23 cellular contexts compared by ENCODE assay signal in the genomic region with DNA sequence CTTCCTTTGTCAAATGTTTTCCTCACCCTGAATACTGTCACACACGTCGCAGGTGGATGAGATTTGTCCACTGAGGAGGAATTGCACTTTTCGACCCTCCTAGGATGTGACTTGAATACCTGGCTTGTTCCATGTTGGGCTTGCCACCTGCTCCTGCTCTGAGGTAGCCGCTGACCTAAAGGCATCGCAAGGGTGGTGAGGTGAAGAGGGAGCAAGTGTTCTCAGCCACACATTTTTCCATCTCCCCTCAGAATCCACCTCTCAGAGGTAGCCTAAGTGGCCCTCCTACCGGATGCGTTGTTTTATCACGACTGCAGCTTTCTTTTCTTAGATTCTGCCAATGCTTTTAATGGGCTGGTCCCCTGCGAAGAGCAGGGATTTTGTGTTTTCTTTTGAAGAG.
DNase-seq lines count a peak whose midpoint lies in the region; ATAC-seq lines count a peak whose summit lies in the region.
"Had no signal": no experiment of that assay in that cellular context is flagged by ENCODE, and none has a peak within 500 bp of the region (broad histone marks: within the 10 kb centered on the region; RNA-seq: fewer than 3 reads in every experiment).

No MANE protein-coding gene starts in this region.

- H3K36me3 ChIP-seq in Karpas-422 (ENCODE audit: insufficient read depth, low read length): no peaks in the 10 kb centered on the region
- H3K36me3 ChIP-seq: adrenal gland, brain microvascular endothelial cell, gastrocnemius medialis, transverse colon had no signal

- DNase-seq in NCI-H1092 treated with DMSO at 0.1 percent for 48 hours (lab: John Stamatoyannopoulos, UW): peak; percentile 25
- no peak for DNase-seq in NCI-H1092 (lab: John Stamatoyannopoulos, UW)
- DNase-seq in Karpas-422: no peak
- peak; percentile 65 for DNase-seq in cerebellar cortex (ENCODE audit: low spot score)
- DNase-seq in superior temporal gyrus (ENCODE audit: extremely low spot score): peak; percentile 20
- no peak for DNase-seq in germinal center (ENCODE audit: low spot score)
- DNase-seq in activated CD4-positive, CD25-positive, alpha-beta regulatory T cell treated with anti-CD3 and anti-CD28 coated beads, Interleukin-2, amount 50 U/mL, for 72 hours: no peak
- DNase-seq: activated CD4-positive, alpha-beta T cell treated with anti-CD3 and anti-CD28 coated beads, Interleukin-2, amount 50 U/mL, for 48 hours; activated naive CD4-positive, alpha-beta T cell treated with anti-CD3 and anti-CD28 coated beads, Interleukin-2, amount 10 ng/mL, durations not matched to agents 7 days and 5 days; adrenal gland; brain microvascular endothelial cell; gastrocnemius medialis; naive thymus-derived CD8-positive, alpha-beta T cell; NCI-H1105; NCI-H2081; NCI-H524 treated with DMSO at 0.1 percent for 48 hours; stimulated activated CD4-positive, alpha-beta T cell treated with anti-CD3 and anti-CD28 coated beads, Interleukin-15, amount 100 ng/mL, for 24 hours; stimulated activated CD4-positive, alpha-beta T cell treated with anti-CD3 and anti-CD28 coated beads, Interleukin-4, amount 100 ng/mL, for 4 hours; transverse colon had no signal

- H3K27me3 ChIP-seq in Karpas-422 (ENCODE audit: low read length): no peaks in the 10 kb centered on the region; the same call in 1 of the 2 replicates
- H3K27me3 ChIP-seq: adrenal gland, brain microvascular endothelial cell, gastrocnemius medialis, hepatocyte, transverse colon had no signal

- no peaks in the 10 kb centered on the region for H3K9me2 ChIP-seq in Karpas-422 (replicated peaks; ENCODE audit: insufficient read depth, low read length)

- H3K4me1 ChIP-seq in Karpas-422 (ENCODE audit: low read length): peaks cover 59% of the 10 kb centered on the region
- H3K4me1 ChIP-seq: adrenal gland, gastrocnemius medialis, transverse colon had no signal

- no peaks in the 10 kb centered on the region for H3K9me3 ChIP-seq in Karpas-422 (ENCODE audit: low read length)
- H3K9me3 ChIP-seq: adrenal gland, gastrocnemius medialis, transverse colon had no signal

- H2AFZ ChIP-seq in Karpas-422 (ENCODE audit: low read length): peak overlapping the region; percentile 23; the same call in 1 of the 2 replicates
- H2AFZ ChIP-seq: hepatocyte had no signal

- peak overlapping the region; percentile 50 for H3K27ac ChIP-seq in Karpas-422 (ENCODE audit: low read length)
- H3K27ac ChIP-seq: 22Rv1, adrenal gland, brain microvascular endothelial cell, gastrocnemius medialis, hepatocyte, transverse colon had no signal

- peak overlapping the region; percentile 42 for H3K4me2 ChIP-seq in Karpas-422 (ENCODE audit: low read depth, low read length, poor library complexity, severe bottlenecking)
- H3K4me2 ChIP-seq: hepatocyte had no signal

- H3K79me2 ChIP-seq in Karpas-422 (ENCODE audit: low read length): no peaks in the 10 kb centered on the region
- H3K79me2 ChIP-seq: hepatocyte had no signal

- ATAC-seq in GM18511 (IDR thresholded peaks at IDR 0.05; ENCODE audit: unreplicated experiment): no peak
- ATAC-seq: gastrocnemius medialis; naive thymus-derived CD8-positive, alpha-beta T cell had no signal

- 0 out of 2 replicates have a peak overlapping the region, but pooled peaks have one; percentile 9 for H3K9ac ChIP-seq in Karpas-422 (ENCODE audit: low read length)

- no peaks in the 10 kb centered on the region for H4K20me1 ChIP-seq in Karpas-422 (ENCODE audit: insufficient read depth, low read depth, low read length)

- peak overlapping the region; percentile 4; the same call in 1 of the 2 replicates for H3K4me3 ChIP-seq in Karpas-422 (ENCODE audit: low read length)
- H3K4me3 ChIP-seq: adrenal gland, gastrocnemius medialis, hepatocyte, lung, transverse colon had no signal

Comparison
In these comparisons a context has a peak if more than half of its experiments do, and no peak if none do; other contexts are left out.
1. DNase-seq: peak in NCI-H1092 treated with DMSO at 0.1 percent for 48 hours (single experiment), cerebellar cortex (single experiment) and superior temporal gyrus (single experiment); none in NCI-H1092 (single experiment), Karpas-422 (single experiment), germinal center (single experiment) and activated CD4-positive, CD25-positive, alpha-beta regulatory T cell treated with anti-CD3 and anti-CD28 coated beads, Interleukin-2, amount 50 U/mL, for 72 hours (single experiment).